1 cellular context compared by ENCODE assay signal in genomic region chr2:217827430-217828201, GRCh38.
A peak's percentile ranks its signal among the peaks of the same experiment; 100 is the strongest.
TF ChIP-seq lines count a peak whose summit lies in the region.

No MANE protein-coding gene starts in this region.

TF ChIP-seq in liver, 16 proteins besides CTCF, POLR2A, EP300 and RAD21 (continued from another document):
- TF ChIP-seq, protein P1, sequence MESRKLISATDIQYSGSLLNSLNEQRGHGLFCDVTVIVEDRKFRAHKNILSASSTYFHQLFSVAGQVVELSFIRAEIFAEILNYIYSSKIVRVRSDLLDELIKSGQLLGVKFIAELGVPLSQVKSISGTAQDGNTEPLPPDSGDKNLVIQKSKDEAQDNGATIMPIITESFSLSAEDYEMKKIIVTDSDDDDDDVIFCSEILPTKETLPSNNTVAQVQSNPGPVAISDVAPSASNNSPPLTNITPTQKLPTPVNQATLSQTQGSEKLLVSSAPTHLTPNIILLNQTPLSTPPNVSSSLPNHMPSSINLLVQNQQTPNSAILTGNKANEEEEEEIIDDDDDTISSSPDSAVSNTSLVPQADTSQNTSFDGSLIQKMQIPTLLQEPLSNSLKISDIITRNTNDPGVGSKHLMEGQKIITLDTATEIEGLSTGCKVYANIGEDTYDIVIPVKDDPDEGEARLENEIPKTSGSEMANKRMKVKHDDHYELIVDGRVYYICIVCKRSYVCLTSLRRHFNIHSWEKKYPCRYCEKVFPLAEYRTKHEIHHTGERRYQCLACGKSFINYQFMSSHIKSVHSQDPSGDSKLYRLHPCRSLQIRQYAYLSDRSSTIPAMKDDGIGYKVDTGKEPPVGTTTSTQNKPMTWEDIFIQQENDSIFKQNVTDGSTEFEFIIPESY (IDR thresholded peaks at IDR 0.05), result no peak
- peak; percentile 49 for TF ChIP-seq NR2F2 (IDR thresholded peaks at IDR 0.05)
- no peak for TF ChIP-seq YY1 (IDR thresholded peaks at IDR 0.05)
TF ChIP-seq in liver: peak in this region for 1.
